1 cellular context compared by ENCODE assay signal in genomic region chr7:137903382-137904169, GRCh38.
TF ChIP-seq lines count a peak whose summit lies in the region.

No MANE protein-coding gene starts in this region.

TF ChIP-seq in GM23338, 12 proteins besides CTCF, POLR2A, EP300 and RAD21 (continued from another document):
- TF ChIP-seq ZNF462 (CRISPR knock-in tag; IDR thresholded peaks at IDR 0.05): no peak
